14 cellular contexts compared by ENCODE assay signal in the genomic region with DNA sequence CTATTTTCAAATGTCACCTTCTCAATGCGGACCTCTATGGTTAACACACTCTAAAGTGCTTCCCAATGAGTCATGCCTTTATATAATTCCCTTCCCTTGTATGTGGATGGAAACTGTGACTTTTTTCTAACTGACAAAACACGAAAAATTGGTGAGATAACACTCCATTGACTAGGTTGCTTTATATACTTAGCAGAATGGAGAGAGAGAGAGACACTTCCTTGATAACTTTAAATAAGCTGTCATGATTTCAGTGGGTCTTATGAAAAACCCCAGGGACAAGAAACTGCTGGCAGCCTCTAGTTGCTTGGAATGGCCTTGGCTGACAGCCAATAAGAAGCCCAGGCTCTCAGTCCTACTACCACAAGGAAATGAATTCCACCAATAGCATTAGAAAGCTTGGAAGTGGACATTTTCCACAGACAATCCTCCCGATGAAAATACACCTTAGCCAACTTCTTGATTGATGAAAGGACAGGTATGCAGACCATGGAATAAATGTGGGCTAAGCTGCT.
A peak's percentile ranks its signal among the peaks of the same experiment; 100 is the strongest.
DNase-seq lines count a peak whose midpoint lies in the region; ATAC-seq and TF ChIP-seq lines count a peak whose summit lies in the region.
"Had no signal": no experiment of that assay in that cellular context is flagged by ENCODE, and none has a peak within 500 bp of the region (broad histone marks: within the 10 kb centered on the region; RNA-seq: fewer than 3 reads in every experiment).

No MANE protein-coding gene starts in this region.

- no peaks in the 10 kb centered on the region for H3K27me3 ChIP-seq in brain microvascular endothelial cell (replicated peaks)
- H3K27me3 ChIP-seq: BLaER1 treated with 17β-estradiol and CSF1 and Interleukin-3, amounts not matched to agents 10 nM and 100 nM had no signal

- H3K27ac Mint-ChIP-seq in activated naive CD4-positive, alpha-beta T cell treated with anti-CD3 and anti-CD28 coated beads, Interleukin-2, amount 10 ng/mL, durations not matched to agents 7 days and 5 days: no peak overlapping the region
- H3K27ac Mint-ChIP-seq in effector memory CD8-positive, alpha-beta T cell: no peak overlapping the region

- in situ Hi-C loops in brain microvascular endothelial cell (cut with HindIII; ENCODE audit: low pct_ligation_motif_present, low sequenced_read_pairs): no loop called here

- no peak for TF ChIP-seq RAD21 in Ishikawa (IDR thresholded peaks at IDR 0.05; ENCODE audit: low read depth)

- H3K27me3 Mint-ChIP-seq in activated naive CD4-positive, alpha-beta T cell treated with anti-CD3 and anti-CD28 coated beads, Interleukin-2, amount 10 ng/mL, durations not matched to agents 7 days and 5 days: no peaks in the 10 kb centered on the region
- no peaks in the 10 kb centered on the region for H3K27me3 Mint-ChIP-seq in effector memory CD8-positive, alpha-beta T cell

- DNase-seq in COLO829 (ENCODE audit: low spot score) (peak; percentile 23), brain microvascular endothelial cell (peak; percentile 24), NCI-H2171 treated with DMSO at 0.1 percent for 48 hours (lab: John Stamatoyannopoulos, UW) (no peak)
- no peak for DNase-seq in activated naive CD4-positive, alpha-beta T cell treated with anti-CD3 and anti-CD28 coated beads, Interleukin-2, amount 10 ng/mL, durations not matched to agents 7 days and 5 days
- no peak for DNase-seq in effector memory CD8-positive, alpha-beta T cell
- DNase-seq: NCI-H1436, NCI-H2081, NCI-H226, NCI-H526 treated with DMSO at 0.1 percent for 48 hours, SIG-M5 had no signal

- ATAC-seq in effector memory CD8-positive, alpha-beta T cell (replicated peaks): no peak

- H3K9me3 ChIP-seq in mesodermal cell (ENCODE audit: control insufficient read depth, low read length): peaks cover 2% of the 10 kb centered on the region
- H3K9me3 ChIP-seq: HAP-1 had no signal

- H3K4me3 ChIP-seq in brain microvascular endothelial cell (ENCODE audit: low read depth, low read length): no peak overlapping the region
- no peak overlapping the region for H3K4me3 ChIP-seq in mesodermal cell (ENCODE audit: extremely low read depth, insufficient read depth, low read length, poor library complexity, severe bottlenecking)
- H3K4me3 ChIP-seq: BLaER1 treated with 17β-estradiol and CSF1 and Interleukin-3, amounts not matched to agents 10 nM and 100 nM; HAP-1 had no signal

- no peaks in the 10 kb centered on the region for H3K36me3 Mint-ChIP-seq in activated naive CD4-positive, alpha-beta T cell treated with anti-CD3 and anti-CD28 coated beads, Interleukin-2, amount 10 ng/mL, durations not matched to agents 7 days and 5 days
- no peaks in the 10 kb centered on the region for H3K36me3 Mint-ChIP-seq in effector memory CD8-positive, alpha-beta T cell (ENCODE audit: insufficient read depth)

- no peak overlapping the region for H3K27ac ChIP-seq in brain microvascular endothelial cell
- H3K27ac ChIP-seq in mesodermal cell (ENCODE audit: low read depth, low read length, severe bottlenecking): peak overlapping the region; percentile 72
- H3K27ac ChIP-seq: BLaER1 treated with 17β-estradiol and CSF1 and Interleukin-3, amounts not matched to agents 10 nM and 100 nM had no signal

- no CpG with 5 or more reads among the region's 3 CpGs for WGBS in mesodermal cell (ENCODE audit: insufficient coverage in 2 of 2), 2 experiments

- H3K4me1 ChIP-seq in mesodermal cell (ENCODE audit: control insufficient read depth, insufficient read depth, low read length, poor library complexity, severe bottlenecking): no peaks in the 10 kb centered on the region
- H3K4me1 ChIP-seq: BLaER1 treated with 17β-estradiol and CSF1 and Interleukin-3, amounts not matched to agents 10 nM and 100 nM; HAP-1 had no signal

- H3K4me1 Mint-ChIP-seq in activated naive CD4-positive, alpha-beta T cell treated with anti-CD3 and anti-CD28 coated beads, Interleukin-2, amount 10 ng/mL, durations not matched to agents 7 days and 5 days: no peaks in the 10 kb centered on the region
- H3K4me1 Mint-ChIP-seq in effector memory CD8-positive, alpha-beta T cell (ENCODE audit: low read depth in 2 of 2): no peaks in the 10 kb centered on the region

- peaks cover 8% of the 10 kb centered on the region for H3K9me3 Mint-ChIP-seq in activated naive CD4-positive, alpha-beta T cell treated with anti-CD3 and anti-CD28 coated beads, Interleukin-2, amount 10 ng/mL, durations not matched to agents 7 days and 5 days
- H3K9me3 Mint-ChIP-seq in effector memory CD8-positive, alpha-beta T cell: peaks cover 11% of the 10 kb centered on the region in 2 donors

- CTCF ChIA-PET in activated naive CD4-positive, alpha-beta T cell treated with anti-CD3 and anti-CD28 coated beads, Interleukin-2, amount 10 ng/mL, durations not matched to agents 7 days and 5 days (lab: Charles Lee): no interaction called here

- TF ChIP-seq EP300 in Ishikawa (IDR thresholded peaks at IDR 0.05; ENCODE audit: borderline replicate concordance): no peak

- TF ChIP-seq CTCF in brain microvascular endothelial cell (IDR thresholded peaks at IDR 0.05; ENCODE audit: low read depth, low read length, missing control alignments): no peak

- H3K36me3 ChIP-seq in brain microvascular endothelial cell (replicated peaks) (no peaks in the 10 kb centered on the region), mesodermal cell (ENCODE audit: control insufficient read depth, insufficient read depth, low read length) (no peaks in the 10 kb centered on the region)
- H3K36me3 ChIP-seq: BLaER1 treated with 17β-estradiol and CSF1 and Interleukin-3, amounts not matched to agents 10 nM and 100 nM; HAP-1 had no signal

- no peak overlapping the region for H3K4me3 Mint-ChIP-seq in activated naive CD4-positive, alpha-beta T cell treated with anti-CD3 and anti-CD28 coated beads, Interleukin-2, amount 10 ng/mL, durations not matched to agents 7 days and 5 days
- no peak overlapping the region for H3K4me3 Mint-ChIP-seq in effector memory CD8-positive, alpha-beta T cell

TF ChIP-seq in Ishikawa, 13 proteins besides CTCF, POLR2A, EP300 and RAD21:
- TF ChIP-seq ZBTB7A (IDR thresholded peaks at IDR 0.05; ENCODE audit: low read depth) (no peak), NFIC (IDR thresholded peaks at IDR 0.05) (peak; percentile 31; the same call in 1 of the 2 replicates)

Comparison
In these comparisons a context has a peak if more than half of its experiments do, and no peak if none do; other contexts are left out.
1. DNase-seq: peak in COLO829 (single experiment) and brain microvascular endothelial cell (single experiment); none in activated naive CD4-positive, alpha-beta T cell treated with anti-CD3 and anti-CD28 coated beads, Interleukin-2, amount 10 ng/mL, durations not matched to agents 7 days and 5 days (single experiment), NCI-H2171 treated with DMSO at 0.1 percent for 48 hours (single experiment) and effector memory CD8-positive, alpha-beta T cell (0 of 3).